Comparison of ENCODE assay signal across 8 cellular contexts in the genomic region with DNA sequence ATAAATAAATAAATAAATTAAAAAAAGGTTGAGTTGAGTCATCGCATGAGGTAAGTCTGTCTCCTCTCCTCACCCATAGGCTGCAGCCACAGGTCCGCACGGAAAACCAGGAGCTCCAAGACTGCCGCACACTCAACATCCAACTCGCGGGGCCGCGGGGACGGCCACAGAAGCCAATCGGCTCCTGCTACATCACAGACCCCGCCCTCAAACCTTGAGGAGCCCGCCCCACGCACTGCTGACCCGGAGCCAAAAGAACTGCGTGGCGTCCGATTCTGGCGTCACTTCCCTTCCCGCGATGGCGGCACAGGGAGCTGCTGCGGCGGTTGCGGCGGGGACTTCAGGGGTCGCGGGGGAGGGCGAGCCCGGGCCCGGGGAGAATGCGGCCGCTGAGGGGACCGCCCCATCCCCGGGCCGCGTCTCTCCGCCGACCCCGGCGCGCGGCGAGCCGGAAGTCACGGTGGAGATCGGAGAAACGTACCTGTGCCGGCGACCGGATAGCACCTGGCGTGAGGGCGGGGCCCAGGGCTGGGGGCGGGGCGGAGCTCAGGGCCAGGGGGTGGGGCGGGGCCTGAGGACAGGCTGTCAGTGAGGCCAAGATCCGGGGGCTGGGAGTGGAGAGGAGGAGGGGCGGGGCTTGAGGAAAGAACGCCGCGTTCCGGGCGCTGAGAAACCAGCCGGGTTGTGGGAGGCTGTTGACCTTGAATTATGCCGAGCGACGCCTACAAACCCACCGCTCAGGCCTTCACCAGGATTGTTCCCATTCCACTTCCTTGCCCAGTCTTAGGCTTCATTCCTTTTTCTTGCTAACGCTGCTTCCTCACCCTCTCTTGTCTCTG. TPM values are rescaled to one million over a fixed set of nuclear protein-coding genes. Genes with fewer than 3 reads are reported as not detected.
A peak's percentile ranks its signal among the peaks of the same experiment; 100 is the strongest.
DNase-seq lines count a peak whose midpoint lies in the region; ATAC-seq lines count a peak whose summit lies in the region.

A gene (plus strand): TSS at position 281 of the 839 bp plus-strand sequence. CDS start 18 bp downstream, at position 299.

- no peaks in the 10 kb centered on the region for H3K27me3 ChIP-seq in BLaER1

- H3K4me1 ChIP-seq in BLaER1: peaks cover 43% of the 10 kb centered on the region

- H3K4me1 Mint-ChIP-seq in activated CD4-positive, alpha-beta T cell treated with anti-CD3 and anti-CD28 coated beads, Interleukin-2, amount 10 ng/mL, durations not matched to agents 7 days and 5 days: peaks cover 34% of the 10 kb centered on the region

- CTCF ChIA-PET in activated CD4-positive, alpha-beta T cell treated with anti-CD3 and anti-CD28 coated beads, Interleukin-2, amount 10 ng/mL, durations not matched to agents 7 days and 5 days (lab: Charles Lee): interaction anchor here (0.5 to 3.1 kb wide), 16 partner anchors 10 to 325 kb away, joined by 3 to 33 read pairs (median 3); a partner anchor contains a TSS

- peaks cover 22% of the 10 kb centered on the region for H3K36me3 Mint-ChIP-seq in activated CD4-positive, alpha-beta T cell treated with anti-CD3 and anti-CD28 coated beads, Interleukin-2, amount 10 ng/mL, durations not matched to agents 7 days and 5 days (ENCODE audit: low read depth)

- H3K27ac ChIP-seq in BLaER1: peak within 1 kb of the TSS; percentile 88

- H3K27ac Mint-ChIP-seq in activated CD4-positive, alpha-beta T cell treated with anti-CD3 and anti-CD28 coated beads, Interleukin-2, amount 10 ng/mL, durations not matched to agents 7 days and 5 days: peak within 1 kb of the TSS; percentile 93

- no peaks in the 10 kb centered on the region for H3K9me3 Mint-ChIP-seq in activated CD4-positive, alpha-beta T cell treated with anti-CD3 and anti-CD28 coated beads, Interleukin-2, amount 10 ng/mL, durations not matched to agents 7 days and 5 days

- H3K4me2 ChIP-seq in BLaER1: peak within 1 kb of the TSS; percentile 99

- H3K9ac ChIP-seq in BLaER1: peak within 1 kb of the TSS; percentile 81

- peak within 1 kb of the TSS; percentile 80 for H3K4me3 Mint-ChIP-seq in activated CD4-positive, alpha-beta T cell treated with anti-CD3 and anti-CD28 coated beads, Interleukin-2, amount 10 ng/mL, durations not matched to agents 7 days and 5 days

- no peaks in the 10 kb centered on the region for H3K27me3 Mint-ChIP-seq in activated CD4-positive, alpha-beta T cell treated with anti-CD3 and anti-CD28 coated beads, Interleukin-2, amount 10 ng/mL, durations not matched to agents 7 days and 5 days

- no peaks in the 10 kb centered on the region for H3K9me3 ChIP-seq in BLaER1

- peak within 1 kb of the TSS; percentile 75 for H3K4me3 ChIP-seq in BLaER1

- DNase-seq in NCI-H69 (lab: John Stamatoyannopoulos, UW) (peak; percentile 99), dedifferentiated amniotic fluid mesenchymal stem cell (ENCODE audit: extremely low spot score) (peak; percentile 98), left lobe of liver (ENCODE audit: low spot score) (peak; percentile 99)
- DNase-seq in activated CD4-positive, alpha-beta T cell treated with anti-CD3 and anti-CD28 coated beads, Interleukin-2, amount 10 ng/mL, durations not matched to agents 7 days and 5 days: peak; percentile 99
- DNase-seq in stimulated activated CD4-positive, alpha-beta T cell treated with anti-CD3 and anti-CD28 coated beads, Interleukin-2, amount 100 ng/mL, for 4 hours (ENCODE audit: low read depth): peak; percentile 96

- ATAC-seq in GM19328 (IDR thresholded peaks at IDR 0.05; ENCODE audit: unreplicated experiment) (peak; percentile 89), HG03520 (IDR thresholded peaks at IDR 0.05; ENCODE audit: unreplicated experiment) (peak; percentile 86), left lobe of liver (peak; percentile 93)

- peaks cover 20% of the 10 kb centered on the region for H4K20me1 ChIP-seq in BLaER1

- peaks cover 48% of the 10 kb centered on the region for H3K36me3 ChIP-seq in BLaER1

- POLR2A ChIA-PET in activated CD4-positive, alpha-beta T cell treated with anti-CD3 and anti-CD28 coated beads, Interleukin-2, amount 10 ng/mL, durations not matched to agents 7 days and 5 days (lab: Charles Lee): interaction anchor here (0.6 to 1.4 kb wide), 7 partner anchors 10 to 315 kb away, joined by 3 to 5 read pairs (median 3); a partner anchor contains a TSS

RNA-seq across cellular contexts. Expression of the gene that starts here (rescaled TPM):
- total RNA-seq in activated CD4-positive, alpha-beta T cell treated with anti-CD3 and anti-CD28 coated beads, Interleukin-2, amount 10 ng/mL, durations not matched to agents 7 days and 5 days: 10 to 100 TPM; 63.4 to 67.7 TPM
- total RNA-seq in left lobe of liver: 27.0 TPM

Comparison
In these comparisons a context has a peak if more than half of its experiments do, and no peak if none do; other contexts are left out.
1. Peak in every context shown above with its lines: DNase-seq, ATAC-seq, H3K4me3 ChIP-seq and H3K27ac ChIP-seq.